In the genomic region with DNA sequence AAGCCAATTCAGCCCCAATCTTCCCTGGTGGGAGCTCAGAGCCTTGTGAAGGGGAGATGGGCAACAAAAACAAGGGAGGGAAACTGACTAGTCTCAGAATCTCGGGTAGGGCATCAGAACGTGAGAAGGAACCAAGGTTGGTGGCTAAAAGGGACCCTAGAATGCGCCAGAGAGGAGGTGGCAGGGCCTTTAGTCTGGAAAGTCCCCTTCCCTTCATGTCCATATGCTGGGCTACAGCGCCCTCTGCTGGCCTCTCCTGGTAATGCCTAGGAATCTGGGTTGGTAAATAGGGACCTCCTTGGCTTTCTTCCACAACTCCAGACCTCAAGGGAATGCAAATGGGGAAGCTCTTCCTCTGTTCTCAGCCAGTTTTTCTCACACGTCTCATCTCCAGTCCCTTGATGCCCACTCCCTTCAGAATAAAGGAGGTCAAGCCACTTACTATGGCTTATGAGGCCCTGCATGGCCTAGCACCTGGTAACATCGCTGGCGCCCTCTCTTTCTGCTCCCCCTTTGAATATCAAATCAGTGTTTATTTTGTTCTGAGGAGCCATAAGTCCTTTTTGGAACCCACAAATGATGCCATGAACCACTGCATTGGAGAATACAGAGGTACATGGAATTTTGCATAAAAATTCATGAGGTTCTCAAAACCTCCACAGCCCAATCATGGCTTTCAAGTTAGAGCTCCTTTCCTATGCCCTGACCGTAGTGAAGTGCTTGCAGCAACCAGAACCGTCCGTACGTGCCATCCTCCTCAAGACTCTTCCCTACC, we compare ENCODE assay signal across 8 cellular contexts. TPM values are rescaled to one million over a fixed set of nuclear protein-coding genes. Genes with fewer than 3 reads are reported as not detected.
DNase-seq lines count a peak whose midpoint lies in the region; ATAC-seq and TF ChIP-seq lines count a peak whose summit lies in the region.

No MANE protein-coding gene starts in this region.

- H3K36me3 ChIP-seq in BE2C (peaks cover 50% of the 10 kb centered on the region), sigmoid colon (peaks cover 33 to 55% (median 41%) of the 10 kb centered on the region in 4 donors)

- no peak for TF ChIP-seq POLR2A in sigmoid colon (IDR thresholded peaks at IDR 0.05)

- H3K4me1 ChIP-seq in BE2C (peaks cover 3% of the 10 kb centered on the region; the same call in 1 of the 2 replicates), sigmoid colon (peaks cover 0 to 45% (median 39%) of the 10 kb centered on the region in 4 donors)

- peak; percentile 98 for TF ChIP-seq CTCF in BE2C (IDR thresholded peaks at IDR 0.05; ENCODE audit: low read depth, low read length)
- TF ChIP-seq CTCF in sigmoid colon (IDR thresholded peaks at IDR 0.05): peak; percentile 91 to 98 (median 97)

- H3K9me3 ChIP-seq in BE2C: no peaks in the 10 kb centered on the region
- no peaks in the 10 kb centered on the region for H3K9me3 ChIP-seq in sigmoid colon

- H3K4me3 ChIP-seq in BE2C (ENCODE audit: low read depth, low read length) (no peak overlapping the region; the same call in 1 of the 2 replicates), sigmoid colon (peak overlapping the region; percentile 61 to 83 (median 68))

- peak overlapping the region; percentile 88 to 96 (median 95) for H3K27ac ChIP-seq in sigmoid colon

- WGBS in sigmoid colon, 2 donors: 17 to 23% methylated on average over 11 of the region's 11 CpGs

- intact Hi-C loops in sigmoid colon (cut with DNase I): loop anchor here (1.0 to 5.0 kb wide), 4 partner anchors 45 to 1021 kb away; a partner anchor contains a TSS

- ATAC-seq in GM21723 (IDR thresholded peaks at IDR 0.05; ENCODE audit: unreplicated experiment) (peak; percentile 55), GM21367 (IDR thresholded peaks at IDR 0.05; ENCODE audit: unreplicated experiment) (no peak)

- DNase-seq in BE2C (peak; percentile 87), NCI-H2029 (lab: John Stamatoyannopoulos, UW) (peak; percentile 73), T1000 (lab: John Stamatoyannopoulos, UW) (peak; percentile 73), astrocyte of the hippocampus (ENCODE audit: low read depth, low spot score) (peak; percentile 96), hypothalamus (lab: John Stamatoyannopoulos, UW) (peak in 50 of 51 donors; percentile 31 to 99 (median 84)), sigmoid colon (peak; percentile 96)

- no peak for TF ChIP-seq EP300 in sigmoid colon (IDR thresholded peaks at IDR 0.05)

- H3K27me3 ChIP-seq in BE2C: no peaks in the 10 kb centered on the region
- no peaks in the 10 kb centered on the region for H3K27me3 ChIP-seq in sigmoid colon

RNA-seq across cellular contexts. Expression of a gene that starts 1.3 kb away (rescaled TPM):
- 54.0 TPM for polyA plus RNA-seq in BE2C (2012; ENCODE audit: insufficient read depth, insufficient read length, low read depth)
- 10 to 100 TPM in 1 of 4 donors, 1 to 10 TPM in 3; 8.7 to 16.6 (median 9.2) TPM for total RNA-seq in sigmoid colon
- 10 to 100 TPM; 11.3 to 23.1 (median 15.6) TPM for polyA plus RNA-seq in sigmoid colon

RNA-seq across cellular contexts. Expression of a gene that starts 44.5 kb away (rescaled TPM):
- polyA plus RNA-seq in BE2C (2012; ENCODE audit: insufficient read depth, insufficient read length, low read depth): 344 TPM
- 100 to 1,000 TPM; 120 to 153 (median 130) TPM for total RNA-seq in sigmoid colon
- polyA plus RNA-seq in sigmoid colon: 100 to 1,000 TPM in 1 of 3 donors, 10 to 100 TPM in 2; 61.9 to 133 (median 65.0) TPM

RNA-seq across cellular contexts. Expression of a gene that starts 45.1 kb away (rescaled TPM):
- polyA plus RNA-seq in BE2C (2012; ENCODE audit: insufficient read depth, insufficient read length, low read depth): 115 TPM
- 10 to 100 TPM; 16.4 to 27.1 (median 18.1) TPM for total RNA-seq in sigmoid colon
- 10 to 100 TPM in 1 of 3 donors, 1 to 10 TPM in 2; 6.5 to 25.0 (median 7.2) TPM for polyA plus RNA-seq in sigmoid colon

RNA-seq across cellular contexts. Expression of a gene that starts 55.3 kb away (rescaled TPM):
- polyA plus RNA-seq in BE2C (2012; ENCODE audit: insufficient read depth, insufficient read length, low read depth): 28.2 TPM
- total RNA-seq in sigmoid colon: 10 to 100 TPM in 3 of 4 donors, 1 to 10 TPM in 1; 7.5 to 14.5 (median 13.6) TPM
- polyA plus RNA-seq in sigmoid colon: 10 to 100 TPM in 1 of 3 donors, 1 to 10 TPM in 2; 7.2 to 10.1 (median 8.4) TPM
